In the genomic region with DNA sequence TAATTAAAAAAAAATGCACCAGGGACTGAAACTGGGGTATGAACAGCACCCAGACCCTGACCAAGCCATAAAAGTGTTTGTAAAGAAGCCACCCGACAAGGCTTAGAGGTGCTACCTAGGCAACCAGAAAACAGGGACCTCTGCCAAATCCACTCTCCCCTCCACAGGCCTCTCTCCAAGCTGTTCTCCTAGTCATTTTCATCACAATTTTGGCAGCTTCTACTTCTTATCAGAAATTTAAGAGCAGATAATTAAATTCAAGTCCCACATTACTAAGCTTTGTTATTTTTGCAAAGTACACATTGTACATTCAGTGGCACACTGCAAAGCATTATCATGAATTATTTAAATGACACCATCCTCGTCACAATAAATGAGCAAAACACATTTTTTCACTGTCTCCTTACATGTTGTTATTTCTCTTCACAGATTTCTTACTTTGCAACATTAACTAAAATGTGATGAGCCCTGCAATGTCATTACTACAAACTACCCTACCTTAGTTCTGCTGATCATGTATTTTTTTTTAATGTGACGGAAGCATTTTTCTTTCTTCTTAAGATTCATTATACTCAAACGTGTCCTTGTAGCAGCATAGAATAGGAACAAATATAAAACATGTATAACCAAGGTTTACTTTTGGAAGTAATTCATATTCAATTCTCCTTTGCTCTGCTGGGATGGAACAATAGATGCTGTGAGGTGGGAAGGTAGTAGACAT, we compare ENCODE assay signal across 1 cellular context.
TF ChIP-seq lines count a peak whose summit lies in the region.

No MANE protein-coding gene starts in this region.

TF ChIP-seq in GM12878, 131 proteins besides CTCF, POLR2A, EP300 and RAD21 (continued from another document):
- TF ChIP-seq ZNF592 (IDR thresholded peaks at IDR 0.05) (no peak), ZBTB4 (CRISPR knock-in tag; IDR thresholded peaks at IDR 0.05) (no peak), ATF7 (IDR thresholded peaks at IDR 0.05; ENCODE audit: low read depth) (no peak), HDGF (IDR thresholded peaks at IDR 0.05) (no peak), TARDBP (IDR thresholded peaks at IDR 0.05; ENCODE audit: borderline replicate concordance) (no peak), ZNF622 (IDR thresholded peaks at IDR 0.05) (no peak), LARP7 (IDR thresholded peaks at IDR 0.05) (no peak), ZNF24 (IDR thresholded peaks at IDR 0.05) (no peak), SREBF1 (IDR thresholded peaks at IDR 0.05; ENCODE audit: low read length) (no peak), MEF2A (IDR thresholded peaks at IDR 0.05; ENCODE audit: insufficient read depth, low read depth, low read length) (no peak)
